In genomic region chr7:936131-937054, GRCh38 we compare ENCODE assay signal across 9 cellular contexts. TPM values are rescaled to one million over a fixed set of nuclear protein-coding genes. Genes with fewer than 3 reads are reported as not detected.
DNase-seq lines count a peak whose midpoint lies in the region; ATAC-seq, FAIRE-seq and TF ChIP-seq lines count a peak whose summit lies in the region.
"Had no signal": no experiment of that assay in that cellular context is flagged by ENCODE, and none has a peak within 500 bp of the region (broad histone marks: within the 10 kb centered on the region; RNA-seq: fewer than 3 reads in every experiment).

No MANE protein-coding gene starts in this region.

- H3K9me3 ChIP-seq in keratinocyte (ENCODE audit: control insufficient read depth, low read depth, low read length): no peaks in the 10 kb centered on the region

- TF ChIP-seq CTCF in keratinocyte (optimal IDR thresholded peaks at IDR 0.05 in 1 of 3, IDR thresholded peaks at IDR 0.05 in 1 of 3, conservative IDR thresholded peaks at IDR 0.05 in 1 of 3; ENCODE audit: extremely low read depth in 1 of 3, insufficient read depth in 2 of 3, low read length in 3 of 3): no peak
- no peak for TF ChIP-seq CTCF in omental fat pad (IDR thresholded peaks at IDR 0.05)

- dilution Hi-C loops in keratinocyte (cut with MboI; ENCODE audit: extremely low pct_ligation_motif_present, low sequenced_read_pairs): no loop called here

- peak; percentile 36 for FAIRE-seq in keratinocyte (lab: Jason Lieb, UNC)

- peak; percentile 69 for DNase-seq in COLO829 (ENCODE audit: low spot score)
- DNase-seq in SIG-M5 treated with dmso at 0.1 percent for 504 hours (lab: John Stamatoyannopoulos, UW; ENCODE audit: unreplicated experiment): peak; percentile 48
- DNase-seq in keratinocyte (ENCODE audit: low read depth, low spot score): no peak
- DNase-seq in erythroblast (lab: John Stamatoyannopoulos, UW): no peak
- DNase-seq in omental fat pad (ENCODE audit: low spot score): no peak
- DNase-seq in NCI-H82 (lab: John Stamatoyannopoulos, UW): no peak

- H3K4me2 ChIP-seq in keratinocyte (ENCODE audit: control insufficient read depth, extremely low read depth, insufficient read depth, low read depth, low read length): no peak overlapping the region

- no peaks in the 10 kb centered on the region for H3K9me1 ChIP-seq in keratinocyte (ENCODE audit: control insufficient read depth, extremely low read depth, insufficient read depth, low read length)

- H3K36me3 ChIP-seq in keratinocyte (ENCODE audit: control insufficient read depth in 2 of 2, extremely low read depth in 1 of 2, insufficient read depth in 2 of 2, low read length in 2 of 2): no peaks in the 10 kb centered on the region

- no peaks in the 10 kb centered on the region for H3K79me2 ChIP-seq in keratinocyte (ENCODE audit: control insufficient read depth, insufficient read depth, low read length)

- no peaks in the 10 kb centered on the region for H4K20me1 ChIP-seq in keratinocyte (ENCODE audit: control insufficient read depth, extremely low read depth, insufficient read depth, low read length)

- ATAC-seq in GM19043 (IDR thresholded peaks at IDR 0.05; ENCODE audit: low read depth, unreplicated experiment) (peak; percentile 89), HG03097 (IDR thresholded peaks at IDR 0.05; ENCODE audit: low FRiP score, unreplicated experiment) (peak; percentile 77), omental fat pad (ENCODE audit: low FRiP score) (no peak)

- H3K27ac ChIP-seq in keratinocyte (ENCODE audit: control insufficient read depth, insufficient read depth, low read length): no peak overlapping the region
- H3K27ac ChIP-seq: epithelial cell of prostate had no signal

- peaks cover 2% of the 10 kb centered on the region for H3K27me3 ChIP-seq in keratinocyte (ENCODE audit: control insufficient read depth, extremely low read depth, insufficient read depth, low read length)

- H3K4me3 ChIP-seq in keratinocyte (ENCODE audit: control insufficient read depth in 2 of 3, extremely low read depth in 1 of 3, insufficient read depth in 2 of 3, low read depth in 1 of 3, low read length in 3 of 3): no peak overlapping the region

- H2AFZ ChIP-seq in keratinocyte (ENCODE audit: control insufficient read depth, low read length): no peak overlapping the region

- no peak for TF ChIP-seq POLR2A in erythroblast (IDR thresholded peaks at IDR 0.05; ENCODE audit: low read length)

- H3K4me1 ChIP-seq in keratinocyte (ENCODE audit: control insufficient read depth, extremely low read depth, insufficient read depth, low read length): no peaks in the 10 kb centered on the region

- no peak overlapping the region for H3K9ac ChIP-seq in keratinocyte (ENCODE audit: control insufficient read depth, extremely low read depth, insufficient read depth, low read length)

RNA-seq across cellular contexts. Expression of gene ADAP1, which starts 18.1 kb away (rescaled TPM):
- polyA plus RNA-seq in keratinocyte: 4.3 to 6.2 TPM (median 5.5 TPM) in 3 replicates
- 6.9 TPM for polyA plus RNA-seq in keratinocyte (2011; ENCODE audit: low read depth)
- polyA plus RNA-seq in keratinocyte (2011; cell fraction: cytosol; rRNA removed): 4.6 and 8.9 TPM in 2 replicates
- 6.3 and 7.8 TPM in 2 replicates for polyA plus RNA-seq in keratinocyte (2011; cell fraction: nucleus; rRNA removed)
- polyA plus RNA-seq in keratinocyte (2012; ENCODE audit: low replicate concordance): 4.8 and 11.4 TPM in 2 replicates
- 6.1 to 10.8 TPM (median 6.8 TPM) in 3 replicates for polyA minus RNA-seq in keratinocyte
- polyA minus RNA-seq in keratinocyte (2011; cell fraction: cytosol; rRNA and poly(A)+ RNA removed): 9.8 TPM
- 3.2 and 5.8 TPM in 2 replicates for polyA minus RNA-seq in keratinocyte (2011; cell fraction: nucleus; rRNA and poly(A)+ RNA removed)
- total RNA-seq in omental fat pad: 10 to 100 TPM in 3 of 4 donors, 1 to 10 TPM in 1; 6.7 to 21.7 (median 14.4) TPM

RNA-seq across cellular contexts. Expression of gene COX19, which starts 39.0 kb away (rescaled TPM):
- polyA plus RNA-seq in keratinocyte: 4.7 to 6.3 TPM (median 6.2 TPM) in 3 replicates
- 4.8 TPM for polyA plus RNA-seq in keratinocyte (2011; ENCODE audit: low read depth)
- 3.5 TPM in 2 replicates for polyA plus RNA-seq in keratinocyte (2011; cell fraction: cytosol; rRNA removed)
- polyA plus RNA-seq in keratinocyte (2011; cell fraction: nucleus; rRNA removed): 11.7 and 13.8 TPM in 2 replicates
- polyA plus RNA-seq in keratinocyte (2012; ENCODE audit: low replicate concordance): 5.4 and 6.2 TPM in 2 replicates
- polyA minus RNA-seq in keratinocyte: 4.0 to 5.1 TPM (median 4.3 TPM) in 3 replicates
- 0.58 TPM for polyA minus RNA-seq in keratinocyte (2011; cell fraction: cytosol; rRNA and poly(A)+ RNA removed)
- polyA minus RNA-seq in keratinocyte (2011; cell fraction: nucleus; rRNA and poly(A)+ RNA removed): 3.2 and 5.5 TPM in 2 replicates
- total RNA-seq in omental fat pad: 10 to 100 TPM in 2 of 4 donors, 1 to 10 TPM in 2; 8.1 to 16.9 (median 10.0) TPM

RNA-seq across cellular contexts. Expression of gene CYP2W1, which starts 46.6 kb away (rescaled TPM):
- 0.05 to 0.58 TPM (median 0.09 TPM) in 3 replicates for polyA plus RNA-seq in keratinocyte
- not detected for polyA plus RNA-seq in keratinocyte (2011; ENCODE audit: low read depth)
- polyA plus RNA-seq in keratinocyte (2011; cell fraction: cytosol; rRNA removed): 0.10 TPM in 1 of 2 replicates, not detected in the other
- polyA plus RNA-seq in keratinocyte (2011; cell fraction: nucleus; rRNA removed): 0.17 and 0.18 TPM in 2 replicates
- 0.41 TPM in 1 of 2 replicates, not detected in the other for polyA plus RNA-seq in keratinocyte (2012; ENCODE audit: low replicate concordance)
- polyA minus RNA-seq in keratinocyte: 0.20 TPM in 1 of 3 replicates, not detected in the others
- not detected for polyA minus RNA-seq in keratinocyte (2011; cell fraction: cytosol; rRNA and poly(A)+ RNA removed)
- polyA minus RNA-seq in keratinocyte (2011; cell fraction: nucleus; rRNA and poly(A)+ RNA removed): 0.31 TPM in 1 of 2 replicates, not detected in the other
- total RNA-seq in omental fat pad: not detected

Comparison
In these comparisons a context has a peak if more than half of its experiments do, and no peak if none do; other contexts are left out.
1. DNase-seq: peak in COLO829 (single experiment) and SIG-M5 treated with dmso at 0.1 percent for 504 hours (single experiment); none in keratinocyte (single experiment), erythroblast (0 of 2), omental fat pad (single experiment) and NCI-H82 (single experiment).